In genomic region chr16:4864728-4865127, GRCh38 we compare ENCODE assay signal across 21 cellular contexts.
"Had no signal": no experiment of that assay in that cellular context is flagged by ENCODE, and none has a peak within 500 bp of the region (broad histone marks: within the 10 kb centered on the region; RNA-seq: fewer than 3 reads in every experiment).

No MANE protein-coding gene starts in this region.

- H3K4me3 Mint-ChIP-seq: endodermal cell; immature natural killer cell; natural killer cell treated with Interleukin-12 subunit alpha and Interleukin-12 subunit beta and Interleukin-15 and Interleukin-18, amount 100 ng/mL, for 72 hours; stimulated activated naive B cell treated with anti-CD40 and anti-IgM and Interleukin-4, amounts not matched to agents 10 μg/mL and 1 μg/mL and 100 μg/mL, for 72 hours; stimulated activated naive CD8-positive, alpha-beta T cell treated with anti-CD3 and anti-CD28 coated beads, Interleukin-15, amount 100 ng/mL, for 72 hours had no signal

- H3K27ac ChIP-seq: colonic mucosa, foreskin keratinocyte, psoas muscle, right lobe of liver, testis, tibial nerve, upper lobe of right lung, vagina had no signal

- H3K27me3 ChIP-seq: colonic mucosa, foreskin keratinocyte, right lobe of liver, testis, tibial nerve, upper lobe of right lung, vagina had no signal

- H3K4me1 ChIP-seq: colonic mucosa, foreskin keratinocyte, testis, tibial nerve, vagina had no signal

- H3K9me3 Mint-ChIP-seq: endodermal cell; immature natural killer cell; natural killer cell treated with Interleukin-12 subunit alpha and Interleukin-12 subunit beta and Interleukin-15 and Interleukin-18, amount 100 ng/mL, for 72 hours; stimulated activated naive B cell treated with anti-CD40 and anti-IgM and Interleukin-4, amounts not matched to agents 10 μg/mL and 1 μg/mL and 100 μg/mL, for 72 hours; stimulated activated naive CD8-positive, alpha-beta T cell treated with anti-CD3 and anti-CD28 coated beads, Interleukin-15, amount 100 ng/mL, for 72 hours had no signal

- DNase-seq: colonic mucosa; dermis blood vessel endothelial cell; endodermal cell; erythroblast; foreskin keratinocyte; immature natural killer cell; left colon; left ventricle myocardium superior; psoas muscle; retina; stimulated activated CD4-positive, alpha-beta T cell treated with anti-CD3 and anti-CD28 coated beads, Interleukin-15, amount 100 ng/mL, for 24 hours; stimulated activated CD4-positive, alpha-beta T cell treated with anti-CD3 and anti-CD28 coated beads, Interleukin-1b, Interleukin-23, amount 100 ng/mL, for 48 hours; stimulated activated CD4-positive, alpha-beta T cell treated with anti-CD3 and anti-CD28 coated beads, Interleukin-4, amount 100 ng/mL, for 24 hours; stimulated activated naive B cell treated with anti-CD40 and anti-IgM and Interleukin-4, amounts not matched to agents 10 μg/mL and 1 μg/mL and 100 μg/mL, for 72 hours; stimulated activated naive CD8-positive, alpha-beta T cell treated with anti-CD3 and anti-CD28 coated beads, Interleukin-15, amount 100 ng/mL, for 72 hours; testis; upper lobe of right lung had no signal

- H3K27me3 Mint-ChIP-seq: natural killer cell treated with Interleukin-12 subunit alpha and Interleukin-12 subunit beta and Interleukin-15 and Interleukin-18, amount 100 ng/mL, for 72 hours; stimulated activated naive B cell treated with anti-CD40 and anti-IgM and Interleukin-4, amounts not matched to agents 10 μg/mL and 1 μg/mL and 100 μg/mL, for 72 hours; stimulated activated naive CD8-positive, alpha-beta T cell treated with anti-CD3 and anti-CD28 coated beads, Interleukin-15, amount 100 ng/mL, for 72 hours had no signal

- H3K9me3 ChIP-seq: colonic mucosa, psoas muscle, right lobe of liver, testis, tibial nerve, upper lobe of right lung, vagina had no signal

- H3K4me3 ChIP-seq: colonic mucosa, psoas muscle, right lobe of liver, testis, tibial nerve, upper lobe of right lung, vagina had no signal

- H3K27ac Mint-ChIP-seq: endodermal cell; natural killer cell treated with Interleukin-12 subunit alpha and Interleukin-12 subunit beta and Interleukin-15 and Interleukin-18, amount 100 ng/mL, for 72 hours; stimulated activated naive B cell treated with anti-CD40 and anti-IgM and Interleukin-4, amounts not matched to agents 10 μg/mL and 1 μg/mL and 100 μg/mL, for 72 hours had no signal

- ATAC-seq: foreskin keratinocyte; left colon; left ventricle myocardium superior; natural killer cell treated with Interleukin-12 subunit alpha and Interleukin-12 subunit beta and Interleukin-15 and Interleukin-18, amount 100 ng/mL, for 72 hours; psoas muscle; right lobe of liver; stimulated activated naive B cell treated with anti-CD40 and anti-IgM and Interleukin-4, amounts not matched to agents 10 μg/mL and 1 μg/mL and 100 μg/mL, for 72 hours; stimulated activated naive CD8-positive, alpha-beta T cell treated with anti-CD3 and anti-CD28 coated beads, Interleukin-15, amount 100 ng/mL, for 72 hours had no signal
